24 cellular contexts compared by ENCODE assay signal in the genomic region with DNA sequence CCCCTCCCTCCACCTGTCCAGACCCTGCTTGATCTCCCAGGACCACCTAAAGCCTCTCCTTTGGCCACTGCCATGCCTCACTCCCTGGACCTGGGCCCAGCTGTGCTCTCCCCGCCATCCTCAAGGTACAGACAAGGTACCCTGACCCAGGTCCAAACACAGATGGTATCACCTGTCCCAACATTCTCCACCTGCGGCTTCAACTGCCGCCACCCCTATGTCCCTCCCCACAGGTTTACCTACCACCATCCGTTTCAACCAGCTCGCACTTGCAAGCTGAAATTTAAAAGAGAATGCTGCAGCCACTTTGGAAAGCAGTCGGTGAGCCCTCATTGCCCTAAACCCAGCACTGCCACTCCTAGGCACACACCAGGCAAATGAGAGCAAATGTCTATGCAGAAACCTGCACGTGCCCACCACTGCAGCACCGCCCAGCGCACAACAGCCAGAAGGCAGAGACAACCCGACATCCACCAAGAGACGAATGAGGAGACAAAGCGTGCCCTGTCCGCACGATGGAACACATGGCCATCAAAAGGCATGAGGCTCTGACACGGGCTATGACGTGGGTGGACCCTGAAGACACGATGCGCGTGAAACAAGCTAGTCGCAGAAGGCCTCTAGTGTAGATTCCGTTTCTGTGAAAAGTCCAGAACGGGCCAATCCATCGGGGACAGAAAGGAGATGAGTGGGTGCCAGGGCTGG.
A peak's percentile ranks its signal among the peaks of the same experiment; 100 is the strongest.
DNase-seq lines count a peak whose midpoint lies in the region; ATAC-seq, FAIRE-seq and TF ChIP-seq lines count a peak whose summit lies in the region.
"Had no signal": no experiment of that assay in that cellular context is flagged by ENCODE, and none has a peak within 500 bp of the region (broad histone marks: within the 10 kb centered on the region; RNA-seq: fewer than 3 reads in every experiment).

No MANE protein-coding gene starts in this region.

- intact Hi-C loops in Panc1 (cut with micrococcal nuclease; ENCODE audit: unreplicated experiment) = no loop called here
- intact Hi-C loops in tibial artery (cut with DNase I; ENCODE audit: low total_unique reads) = loop anchor here (10.0 kb wide), 1 partner anchor 149 kb away; no protein-coding TSS in a partner anchor

- H3K27me3 ChIP-seq in Panc1 (ENCODE audit: control insufficient read depth, insufficient read depth, low read length) (no peaks in the 10 kb centered on the region), H1 (replicated peaks in 1 of 4; ENCODE audit: control insufficient read depth in 3 of 4, extremely low read depth in 1 of 4, insufficient read depth in 3 of 4, low read length in 3 of 4) (no peaks in the 10 kb centered on the region), tibial artery (no peaks in the 10 kb centered on the region)
- H3K27me3 ChIP-seq: cardiac muscle cell had no signal

- CTCF ChIA-PET in Panc1 (lab: Charles Lee) (no interaction called here), H1 (lab: Charles Lee; ENCODE audit: partially characterized antibody) (interaction anchor here (0.7 to 1.7 kb wide), 5 partner anchors 14 to 533 kb away, joined by 3 to 10 read pairs (median 4); no protein-coding TSS in a partner anchor)

- no peak overlapping the region for H4K91ac ChIP-seq in H1 (replicated peaks; ENCODE audit: insufficient read length, low read length)

- H3K27ac Mint-ChIP-seq in nephron progenitor cell = peak overlapping the region; percentile 17
- H3K27ac Mint-ChIP-seq: activated CD8-positive, alpha-beta T cell treated with anti-CD3 and anti-CD28 coated beads, Interleukin-2, amount 10 ng/mL, durations not matched to agents 7 days and 5 days; activated naive CD8-positive, alpha-beta T cell treated with anti-CD3 and anti-CD28 coated beads, Interleukin-2, amount 10 ng/mL, durations not matched to agents 7 days and 5 days; T-helper 1 cell treated with Interleukin-12 subunit alpha and Interleukin-12 subunit beta and Interleukin-4 antibody, amounts not matched to agents 30 μg/mL and 1 μg/mL, for 36 hours had no signal

- no peaks in the 10 kb centered on the region for H3K23me2 ChIP-seq in H1 (ENCODE audit: low read depth, low read length)

- H2BK120ac ChIP-seq in H1 (replicated peaks; ENCODE audit: low read depth, low read length) = no peak overlapping the region

- H4K5ac ChIP-seq in H1 (ENCODE audit: insufficient read length, low read depth, low read length) = no peak overlapping the region

- H4K20me1 ChIP-seq in H1 (replicated peaks in 1 of 2; ENCODE audit: control insufficient read depth in 1 of 2, insufficient read depth in 2 of 2, low read length in 2 of 2) = peaks cover 4 to 12% of the 10 kb centered on the region in 2 experiments

- H3K4me1 ChIP-seq in Panc1 (ENCODE audit: control insufficient read depth, insufficient read depth, low read length) = peaks cover 90% of the 10 kb centered on the region
- no peaks in the 10 kb centered on the region for H3K4me1 ChIP-seq in H1 (replicated peaks in 1 of 4; ENCODE audit: control insufficient read depth in 3 of 4, insufficient read depth in 4 of 4, low read length in 3 of 4)
- peaks cover 18 to 66% (median 43%) of the 10 kb centered on the region in 4 donors for H3K4me1 ChIP-seq in tibial artery

- H3K36me3 ChIP-seq in Panc1 (ENCODE audit: control insufficient read depth, insufficient read depth, low read length) = no peaks in the 10 kb centered on the region
- peaks cover 2 to 19% (median 5%) of the 10 kb centered on the region in 4 experiments; a peak in 5 of 8 replicates for H3K36me3 ChIP-seq in H1 (ENCODE audit: control insufficient read depth in 2 of 4, insufficient read depth in 4 of 4, low read length in 3 of 4)
- H3K36me3 ChIP-seq in tibial artery = peaks cover 0 to 71% (median 28%) of the 10 kb centered on the region in 3 donors
- H3K36me3 ChIP-seq: cardiac muscle cell had no signal

- H2BK15ac ChIP-seq in H1 (ENCODE audit: low read length) = no peak overlapping the region

- 91% methylated on average over 23 of the region's 23 CpGs; no CpG with 5 or more reads in 1 of the 2 experiments for WGBS in H1 (ENCODE audit: extremely low coverage in 1 of 2, insufficient coverage in 1 of 2, insufficient read length in 1 of 2, insufficient replicate concordance in 2 of 2, low coverage in 1 of 2, low lambda C conversion rate in 2 of 2, missing lambda C conversion rate in 1 of 2), 2 experiments

- TF ChIP-seq RAD21 in H1 (IDR thresholded peaks at IDR 0.05 in 1 of 2, conservative IDR thresholded peaks at IDR 0.05 in 1 of 2; ENCODE audit: low read depth in 2 of 2, low read length in 2 of 2) = no peak

- no peak overlapping the region for H3K4me3 Mint-ChIP-seq in nephron progenitor cell
- H3K4me3 Mint-ChIP-seq: activated CD8-positive, alpha-beta T cell treated with anti-CD3 and anti-CD28 coated beads, Interleukin-2, amount 10 ng/mL, durations not matched to agents 7 days and 5 days; activated naive CD8-positive, alpha-beta T cell treated with anti-CD3 and anti-CD28 coated beads, Interleukin-2, amount 10 ng/mL, durations not matched to agents 7 days and 5 days; T-helper 1 cell treated with Interleukin-12 subunit alpha and Interleukin-12 subunit beta and Interleukin-4 antibody, amounts not matched to agents 30 μg/mL and 1 μg/mL, for 36 hours had no signal

- peak overlapping the region; percentile 31; the same call in 1 of the 2 replicates for H4K8ac ChIP-seq in H1 (ENCODE audit: extremely low read depth, insufficient read depth, low read length)

- H2AK5ac ChIP-seq in H1 (ENCODE audit: low read depth, low read length) = no peak overlapping the region

- H2BK20ac ChIP-seq in H1 (ENCODE audit: low read length) = no peak overlapping the region

- H3K23ac ChIP-seq in H1 (ENCODE audit: insufficient read length) = no peak overlapping the region

- H3K56ac ChIP-seq in H1 (replicated peaks; ENCODE audit: insufficient read length, low read depth, low read length) = no peak overlapping the region

- in situ Hi-C loops in Panc1 (cut with HindIII; ENCODE audit: low pct_unique_long_range_greater_than_20kb, low sequenced_read_pairs) = no loop called here

- no peak for TF ChIP-seq CTCF in Panc1 (IDR thresholded peaks at IDR 0.05)
- no peak for TF ChIP-seq CTCF in H1 (IDR thresholded peaks at IDR 0.05; ENCODE audit: control extremely low read depth in 1 of 3, insufficient read depth in 1 of 3, low read depth in 1 of 3, low read length in 3 of 3)
- TF ChIP-seq CTCF in nephron progenitor cell (IDR thresholded peaks at IDR 0.05) = no peak
- TF ChIP-seq CTCF in tibial artery (IDR thresholded peaks at IDR 0.05) = no peak

- H3K18ac ChIP-seq in H1 (ENCODE audit: extremely low read depth, low read length) = no peak overlapping the region

- H3K27me3 Mint-ChIP-seq in nephron progenitor cell (ENCODE audit: low read depth, poor library complexity) = no peaks in the 10 kb centered on the region
- H3K27me3 Mint-ChIP-seq: activated naive CD8-positive, alpha-beta T cell treated with anti-CD3 and anti-CD28 coated beads, Interleukin-2, amount 10 ng/mL, durations not matched to agents 7 days and 5 days had no signal

- FAIRE-seq in H1 (lab: Jason Lieb, UNC) = no peak
- FAIRE-seq: D721Med, G401.6, GM12878, HTR-8/SVneo had no signal

- peaks cover 4% of the 10 kb centered on the region for H3K4me1 Mint-ChIP-seq in nephron progenitor cell
- H3K4me1 Mint-ChIP-seq: activated naive CD8-positive, alpha-beta T cell treated with anti-CD3 and anti-CD28 coated beads, Interleukin-2, amount 10 ng/mL, durations not matched to agents 7 days and 5 days had no signal

- TF ChIP-seq POLR2A in H1 (IDR thresholded peaks at IDR 0.05; ENCODE audit: control extremely low read depth in 1 of 2, low read depth in 2 of 2, low read length in 2 of 2) = no peak

- no peak for DNase-seq in Panc1 (ENCODE audit: low read depth, low spot score)
- no peak for DNase-seq in H1 (ENCODE audit: low read depth in 1 of 2, low spot score in 2 of 2)
- DNase-seq in nephron progenitor cell = no peak
- DNase-seq in superior temporal gyrus (ENCODE audit: extremely low spot score) = peak; percentile 88
- DNase-seq in RKO (ENCODE audit: low spot score) = no peak
- DNase-seq in SHP77 (lab: John Stamatoyannopoulos, UW) = no peak
- no peak for DNase-seq in tibial artery
- DNase-seq: activated CD8-positive, alpha-beta T cell treated with anti-CD3 and anti-CD28 coated beads, Interleukin-2, amount 10 ng/mL, durations not matched to agents 7 days and 5 days; activated naive CD8-positive, alpha-beta T cell treated with anti-CD3 and anti-CD28 coated beads, Interleukin-2, amount 10 ng/mL, durations not matched to agents 7 days and 5 days; effector CD8-positive, alpha-beta T cell; Kasumi-1; NCI-H1105; NCI-H2107; NCI-H69; SHP77 treated with DMSO at 0.1 percent for 48 hours; stimulated activated CD4-positive, alpha-beta T cell treated with anti-CD3 and anti-CD28 coated beads, Interleukin-2, amount 100 ng/mL, for 48 hours; WERI-Rb-1 had no signal

- H3K4me3 ChIP-seq in Panc1 (ENCODE audit: low read depth in 2 of 2, low read length in 2 of 2) (no peak overlapping the region), H1 (ENCODE audit: extremely low read depth in 1 of 4, insufficient read depth in 2 of 4, low read depth in 3 of 4, low read length in 4 of 4) (no peak overlapping the region), tibial artery (no peak overlapping the region)
- H3K4me3 ChIP-seq: cardiac muscle cell, GM12878 had no signal

- H3K79me1 ChIP-seq in H1 (ENCODE audit: low read depth, low read length) = no peaks in the 10 kb centered on the region

- H3K9ac ChIP-seq in H1 (replicated peaks in 1 of 4; ENCODE audit: extremely low read depth in 1 of 4, low read depth in 3 of 4, low read length in 3 of 4) = no peak overlapping the region

- no TSS peak for BruUV-seq in Panc1 (replicated peaks; lab: Mats Ljungman, UMichigan)

- no peak overlapping the region for H3K14ac ChIP-seq in H1 (ENCODE audit: insufficient read length)

- ATAC-seq in Panc1 = no peak
- no peak for ATAC-seq in HG02642 (IDR thresholded peaks at IDR 0.05; ENCODE audit: poor library complexity, unreplicated experiment)
- ATAC-seq: activated CD8-positive, alpha-beta T cell treated with anti-CD3 and anti-CD28 coated beads, Interleukin-2, amount 10 ng/mL, durations not matched to agents 7 days and 5 days; GM12878 had no signal

- no peak overlapping the region for H2BK12ac ChIP-seq in H1 (ENCODE audit: low read depth, low read length)

- no peaks in the 10 kb centered on the region for H3K9me3 ChIP-seq in Panc1 (ENCODE audit: control insufficient read depth, insufficient read depth, low read depth, low read length)
- H3K9me3 ChIP-seq in H1 (ENCODE audit: insufficient read depth in 2 of 2, low read depth in 1 of 2, low read length in 1 of 2) = no peaks in the 10 kb centered on the region
- no peaks in the 10 kb centered on the region for H3K9me3 ChIP-seq in tibial artery

- POLR2A ChIA-PET in Panc1 (lab: Charles Lee) = no interaction called here
- POLR2A ChIA-PET in H1 (lab: Charles Lee; ENCODE audit: partially characterized antibody) = no interaction called here

- H2AFZ ChIP-seq in H1 (ENCODE audit: low read length) = no peak overlapping the region

- no peaks in the 10 kb centered on the region for H3K36me3 Mint-ChIP-seq in nephron progenitor cell (ENCODE audit: low read depth)
- H3K36me3 Mint-ChIP-seq: activated naive CD8-positive, alpha-beta T cell treated with anti-CD3 and anti-CD28 coated beads, Interleukin-2, amount 10 ng/mL, durations not matched to agents 7 days and 5 days had no signal

- TF ChIP-seq EP300 in H1 (IDR thresholded peaks at IDR 0.05; ENCODE audit: borderline replicate concordance in 1 of 2, low read depth in 2 of 2, low read length in 2 of 2) = no peak

- no peak overlapping the region for H2BK5ac ChIP-seq in H1 (ENCODE audit: low read depth, low read length)

- H3K4ac ChIP-seq in H1 (replicated peaks; ENCODE audit: insufficient read length, low read depth, low read length) = no peak overlapping the region

- H3K9me3 Mint-ChIP-seq in nephron progenitor cell = no peaks in the 10 kb centered on the region
- H3K9me3 Mint-ChIP-seq: activated naive CD8-positive, alpha-beta T cell treated with anti-CD3 and anti-CD28 coated beads, Interleukin-2, amount 10 ng/mL, durations not matched to agents 7 days and 5 days; T-helper 1 cell treated with Interleukin-12 subunit alpha and Interleukin-12 subunit beta and Interleukin-4 antibody, amounts not matched to agents 30 μg/mL and 1 μg/mL, for 36 hours had no signal

- H3K4me2 ChIP-seq in H1 (ENCODE audit: insufficient read depth in 1 of 2, low read depth in 2 of 2, low read length in 2 of 2) = no peak overlapping the region

- H3K79me2 ChIP-seq in H1 (ENCODE audit: control insufficient read depth in 1 of 2, insufficient read depth in 2 of 2, low read length in 2 of 2) = no peaks in the 10 kb centered on the region

- H3K27ac ChIP-seq in Panc1 (ENCODE audit: low read length) = peak overlapping the region; percentile 45
- H3K27ac ChIP-seq in H1 (ENCODE audit: low read depth, low read length) = no peak overlapping the region
- no peak overlapping the region for H3K27ac ChIP-seq in tibial artery
- H3K27ac ChIP-seq: cardiac muscle cell, WERI-Rb-1 had no signal
